1 cellular context compared by ENCODE assay signal in the genomic region with DNA sequence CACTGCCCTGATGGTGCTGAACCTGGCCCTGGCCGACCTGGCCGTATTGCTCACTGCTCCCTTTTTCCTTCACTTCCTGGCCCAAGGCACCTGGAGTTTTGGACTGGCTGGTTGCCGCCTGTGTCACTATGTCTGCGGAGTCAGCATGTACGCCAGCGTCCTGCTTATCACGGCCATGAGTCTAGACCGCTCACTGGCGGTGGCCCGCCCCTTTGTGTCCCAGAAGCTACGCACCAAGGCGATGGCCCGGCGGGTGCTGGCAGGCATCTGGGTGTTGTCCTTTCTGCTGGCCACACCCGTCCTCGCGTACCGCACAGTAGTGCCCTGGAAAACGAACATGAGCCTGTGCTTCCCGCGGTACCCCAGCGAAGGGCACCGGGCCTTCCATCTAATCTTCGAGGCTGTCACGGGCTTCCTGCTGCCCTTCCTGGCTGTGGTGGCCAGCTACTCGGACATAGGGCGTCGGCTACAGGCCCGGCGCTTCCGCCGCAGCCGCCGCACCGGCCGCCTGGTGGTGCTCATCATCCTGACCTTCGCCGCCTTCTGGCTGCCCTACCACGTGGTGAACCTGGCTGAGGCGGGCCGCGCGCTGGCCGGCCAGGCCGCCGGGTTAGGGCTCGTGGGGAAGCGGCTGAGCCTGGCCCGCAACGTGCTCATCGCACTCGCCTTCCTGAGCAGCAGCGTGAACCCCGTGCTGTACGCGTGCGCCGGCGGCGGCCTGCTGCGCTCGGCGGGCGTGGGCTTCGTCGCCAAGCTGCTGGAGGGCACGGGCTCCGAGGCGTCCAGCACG.
TF ChIP-seq lines count a peak whose summit lies in the region.

No MANE protein-coding gene starts in this region.

TF ChIP-seq in endothelial cell of umbilical vein, 7 proteins besides CTCF, POLR2A, EP300 and RAD21:
- TF ChIP-seq, protein P1, sequence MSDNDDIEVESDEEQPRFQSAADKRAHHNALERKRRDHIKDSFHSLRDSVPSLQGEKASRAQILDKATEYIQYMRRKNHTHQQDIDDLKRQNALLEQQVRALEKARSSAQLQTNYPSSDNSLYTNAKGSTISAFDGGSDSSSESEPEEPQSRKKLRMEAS (IDR thresholded peaks at IDR 0.05; ENCODE audit: insufficient read depth, insufficient read length), result peak; percentile 76
- TF ChIP-seq GATA2 (IDR thresholded peaks at IDR 0.05; ENCODE audit: insufficient read depth, insufficient read length, low read depth, low read length), result peak; percentile 35
- no peak for TF ChIP-seq JUN (IDR thresholded peaks at IDR 0.05; ENCODE audit: borderline replicate concordance, insufficient read depth, insufficient read length, low read depth)
- TF ChIP-seq EZH2 (IDR thresholded peaks at IDR 0.05; ENCODE audit: borderline replicate concordance, low read depth, low read length, severe bottlenecking), result no peak
- TF ChIP-seq POLR2AphosphoS5 (IDR thresholded peaks at IDR 0.05; ENCODE audit: insufficient read depth, low read depth, low read length), result peak; percentile 53
- TF ChIP-seq MYC (IDR thresholded peaks at IDR 0.05; ENCODE audit: low read depth, low read length), result no peak
- no peak for TF ChIP-seq FOS (IDR thresholded peaks at IDR 0.05; ENCODE audit: borderline replicate concordance, insufficient read depth, low read length)
